Comparison of ENCODE assay signal across 26 cellular contexts in the genomic region with DNA sequence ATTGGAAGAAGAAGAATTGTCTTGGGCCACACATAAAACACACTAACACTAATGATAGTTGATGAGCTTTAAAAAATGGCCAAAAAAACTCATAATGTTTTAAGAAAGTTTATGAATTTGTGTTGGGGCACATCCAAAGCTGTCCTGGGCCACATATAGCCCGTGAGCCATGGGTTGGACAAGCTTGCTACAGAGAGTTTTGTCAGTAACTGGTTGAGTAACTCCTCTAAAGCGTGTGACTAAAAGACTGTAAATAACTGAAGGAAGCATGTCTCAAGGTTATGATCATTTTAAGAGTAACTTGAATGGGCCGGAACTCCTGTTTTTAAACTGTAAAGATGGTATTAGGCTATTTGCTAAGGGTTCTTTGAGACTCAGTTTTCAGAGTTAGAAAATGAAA.
DNase-seq lines count a peak whose midpoint lies in the region; ATAC-seq and TF ChIP-seq lines count a peak whose summit lies in the region.
"Had no signal": no experiment of that assay in that cellular context is flagged by ENCODE, and none has a peak within 500 bp of the region (broad histone marks: within the 10 kb centered on the region; RNA-seq: fewer than 3 reads in every experiment).

No MANE protein-coding gene starts in this region.

- H3K18ac ChIP-seq in mesenchymal stem cell (ENCODE audit: low read depth in 1 of 2, low read length in 2 of 2), result no peak overlapping the region

- no peak overlapping the region for H2BK12ac ChIP-seq in mesenchymal stem cell (ENCODE audit: low read length in 2 of 2)

- H3K36me3 ChIP-seq in mesenchymal stem cell (ENCODE audit: control insufficient read depth in 1 of 2, insufficient read depth in 2 of 2, low read depth in 1 of 2, low read length in 2 of 2) (peaks cover 29 to 55% of the 10 kb centered on the region in 2 experiments), thoracic aorta (peaks cover 6% of the 10 kb centered on the region), spleen (peaks cover 0 to 30% (median 7%) of the 10 kb centered on the region in 6 donors)

- H4K91ac ChIP-seq in mesenchymal stem cell (ENCODE audit: low read length), result no peak overlapping the region

- H3K14ac ChIP-seq in mesenchymal stem cell (ENCODE audit: low read length in 2 of 2), result no peak overlapping the region

- H3K4me3 ChIP-seq in epithelial cell of esophagus (ENCODE audit: low read length), result no peak overlapping the region
- no peak overlapping the region for H3K4me3 ChIP-seq in mesenchymal stem cell (ENCODE audit: insufficient read depth in 1 of 2, low read depth in 1 of 2, low read length in 2 of 2)
- H3K4me3 ChIP-seq in thoracic aorta, result no peak overlapping the region
- H3K4me3 ChIP-seq in spleen, result no peak overlapping the region
- H3K4me3 ChIP-seq: GM23338, PC-9, SJCRH30 had no signal

- no peak overlapping the region for H4K8ac ChIP-seq in mesenchymal stem cell (ENCODE audit: low read length)

- H3K4me1 ChIP-seq in mesenchymal stem cell (ENCODE audit: control insufficient read depth, insufficient read depth, low read depth, low read length) (peaks cover 4% of the 10 kb centered on the region), thoracic aorta (ENCODE audit: control insufficient read depth in 1 of 2, low read depth in 2 of 2) (peaks cover 20 to 52% of the 10 kb centered on the region in 2 donors), spleen (peaks cover 0 to 12% (median 0%) of the 10 kb centered on the region in 6 donors)

- WGBS in mesenchymal stem cell, result 90% methylated on average over 3 of the region's 3 CpGs
- WGBS in spleen, 5 donors, result 60 to 93% (median 69%) methylated on average over 3 of the region's 3 CpGs

- peaks cover 34% of the 10 kb centered on the region for H3K79me1 ChIP-seq in mesenchymal stem cell (replicated peaks; ENCODE audit: low read length, poor library complexity, severe bottlenecking)

- no peak for ATAC-seq in thoracic aorta (ENCODE audit: insufficient number of reproducible peaks, low FRiP score, low read depth)
- ATAC-seq: GM23338, Right ventricle myocardium inferior, SK-N-SH treated with all-trans-retinoic acid at 6 μM for 48 hours had no signal

- no peak overlapping the region for H3K27ac ChIP-seq in mesenchymal stem cell (ENCODE audit: low read length, poor library complexity, severe bottlenecking)
- H3K27ac ChIP-seq in thoracic aorta, result peak overlapping the region; percentile 10 to 84
- H3K27ac ChIP-seq in spleen, result no peak overlapping the region
- H3K27ac ChIP-seq: PC-9, SJCRH30 had no signal

- no peak overlapping the region for H2AFZ ChIP-seq in mesenchymal stem cell (ENCODE audit: low read depth, low read length)
- H2AFZ ChIP-seq: GM23338, PC-9 had no signal

- no peak overlapping the region for H3K9ac ChIP-seq in mesenchymal stem cell (ENCODE audit: low read length)

- no peak overlapping the region for H2BK15ac ChIP-seq in mesenchymal stem cell (ENCODE audit: low read depth, poor library complexity, severe bottlenecking)

- DNase-seq in amniotic epithelial cell (ENCODE audit: low read depth) (peak; percentile 42), epithelial cell of esophagus (ENCODE audit: low read depth) (peak; percentile 23), mesenchymal stem cell (peak; percentile 26), thoracic aorta (ENCODE audit: low spot score) (no peak), NCI-H1417 (lab: John Stamatoyannopoulos, UW) (no peak), NCI-H1417 treated with DMSO at 0.1 percent for 48 hours (lab: John Stamatoyannopoulos, UW) (no peak), spleen (no peak)
- DNase-seq: C1 segment of cervical spinal cord; CD4-positive, alpha-beta memory T cell; COR-L47; DMS53; H9; KG1; MM.1S; NCI-H1092 treated with DMSO at 0.1 percent for 48 hours; NCI-H146; NCI-H2029; NCI-H446 treated with DMSO at 0.1 percent for 48 hours; NCI-H526; NCI-H82; NK-92 treated with Interleukin-12 subunit alpha and Interleukin-12 subunit beta, amount 100 ng/mL, for 24 hours; PC-9; SJCRH30 had no signal

- no peak overlapping the region for H3K4me2 ChIP-seq in mesenchymal stem cell (ENCODE audit: low read length, poor library complexity, severe bottlenecking)
- H3K4me2 ChIP-seq: GM23338, PC-9 had no signal

- intact Hi-C loops in spleen (cut with DNase I; ENCODE audit: low total_unique reads), result no loop called here

- no peaks in the 10 kb centered on the region for H3K9me3 ChIP-seq in mesenchymal stem cell (ENCODE audit: control insufficient read depth, low read length)
- no peaks in the 10 kb centered on the region for H3K9me3 ChIP-seq in thoracic aorta
- peaks cover 0 to 20% (median 9%) of the 10 kb centered on the region in 8 donors for H3K9me3 ChIP-seq in spleen
- H3K9me3 ChIP-seq: SJCRH30 had no signal

- H3K4ac ChIP-seq in mesenchymal stem cell (ENCODE audit: low read depth in 1 of 2, low read length in 2 of 2), result no peak overlapping the region

- TF ChIP-seq POLR2A in spleen (IDR thresholded peaks at IDR 0.05), result no peak

- no peak overlapping the region for H3K23ac ChIP-seq in mesenchymal stem cell (ENCODE audit: low read length in 2 of 2)

- no peak overlapping the region for H2BK5ac ChIP-seq in mesenchymal stem cell (ENCODE audit: low read depth, low read length, poor library complexity, severe bottlenecking)

- no peak overlapping the region for H2AK5ac ChIP-seq in mesenchymal stem cell (ENCODE audit: low read length, severe bottlenecking)

- TF ChIP-seq CTCF in epithelial cell of esophagus (IDR thresholded peaks at IDR 0.05; ENCODE audit: insufficient read depth, low read depth, low read length, missing control alignments), result no peak
- TF ChIP-seq CTCF in thoracic aorta (IDR thresholded peaks at IDR 0.05), result no peak
- TF ChIP-seq CTCF in spleen (IDR thresholded peaks at IDR 0.05 in 8 of 11, conservative IDR thresholded peaks at IDR 0.05 in 3 of 11), result no peak

- H3K27me3 ChIP-seq in mesenchymal stem cell (ENCODE audit: control insufficient read depth in 1 of 2, insufficient read depth in 1 of 2, low read length in 2 of 2) (no peaks in the 10 kb centered on the region), thoracic aorta (replicated peaks; ENCODE audit: insufficient read depth) (no peaks in the 10 kb centered on the region), spleen (replicated peaks in 1 of 7) (no peaks in the 10 kb centered on the region)
- H3K27me3 ChIP-seq: SJCRH30 had no signal

- no peak overlapping the region for H2BK120ac ChIP-seq in mesenchymal stem cell (ENCODE audit: low read depth, low read length)

Comparison
In these comparisons a context has a peak if more than half of its experiments do, and no peak if none do; other contexts are left out.
1. DNase-seq: peak in amniotic epithelial cell (single experiment), epithelial cell of esophagus (single experiment) and mesenchymal stem cell (single experiment); none in thoracic aorta (single experiment), NCI-H1417 (0 of 3), NCI-H1417 treated with DMSO at 0.1 percent for 48 hours (single experiment) and spleen (single experiment).
2. H3K27ac ChIP-seq: peak in thoracic aorta (2 of 2); none in mesenchymal stem cell (single experiment) and spleen (0 of 8).